ENCODE assay signal across 8 cellular contexts in genomic region chr2:176653856-176654443, GRCh38.
DNase-seq lines count a peak whose midpoint lies in the region; ATAC-seq and TF ChIP-seq lines count a peak whose summit lies in the region.

No MANE protein-coding gene starts in this region.

- H3K27ac Mint-ChIP-seq in osteocyte (ENCODE audit: unreplicated experiment): no peak overlapping the region

- ATAC-seq in GM18499 (IDR thresholded peaks at IDR 0.05; ENCODE audit: insufficient read depth, unreplicated experiment) (peak; percentile 73), HG02885 (IDR thresholded peaks at IDR 0.05; ENCODE audit: poor library complexity, unreplicated experiment) (peak; percentile 85)

- peak; percentile 79 for DNase-seq in Ammon's horn (ENCODE audit: low spot score)
- DNase-seq in NCI-H2029 treated with DMSO at 0.1 percent for 48 hours (lab: John Stamatoyannopoulos, UW): peak; percentile 48
- peak; percentile 84 for DNase-seq in WERI-Rb-1
- DNase-seq in foreskin fibroblast: peak; percentile 67 to 86
- DNase-seq in osteocyte (ENCODE audit: extremely low spot score, unreplicated experiment): no peak
- no peak for DNase-seq in stimulated activated naive CD4-positive, alpha-beta T cell treated with Interleukin-2 at 50 U/mL for 16 hours (lab: John Stamatoyannopoulos, UW)

- no peak overlapping the region for H3K27ac ChIP-seq in WERI-Rb-1

- no peaks in the 10 kb centered on the region for H3K36me3 Mint-ChIP-seq in osteocyte (ENCODE audit: unreplicated experiment)

- H3K36me3 ChIP-seq in WERI-Rb-1: no peaks in the 10 kb centered on the region

- H3K4me3 ChIP-seq in WERI-Rb-1 (ENCODE audit: low read depth, low read length) (no peak overlapping the region), foreskin fibroblast (ENCODE audit: low read depth in 1 of 2, low read length in 2 of 2) (no peak overlapping the region)

- H3K4me1 Mint-ChIP-seq in osteocyte (ENCODE audit: unreplicated experiment): no peaks in the 10 kb centered on the region

- no peak overlapping the region for H3K4me3 Mint-ChIP-seq in osteocyte (ENCODE audit: unreplicated experiment)

- H3K9me3 Mint-ChIP-seq in osteocyte (ENCODE audit: unreplicated experiment): no peaks in the 10 kb centered on the region

- H3K27me3 ChIP-seq in WERI-Rb-1 (ENCODE audit: insufficient read depth, low read depth, severe bottlenecking): no peaks in the 10 kb centered on the region

- peaks cover 40% of the 10 kb centered on the region for H3K27me3 Mint-ChIP-seq in osteocyte (ENCODE audit: unreplicated experiment)

- no peaks in the 10 kb centered on the region for H3K9me3 ChIP-seq in WERI-Rb-1 (ENCODE audit: severe bottlenecking)

- TF ChIP-seq CTCF in WERI-Rb-1 (IDR thresholded peaks at IDR 0.05; ENCODE audit: low read depth, low read length) (peak; percentile 76), foreskin fibroblast (IDR thresholded peaks at IDR 0.05; ENCODE audit: low read depth, low read length) (peak; percentile 79), osteocyte (IDR thresholded peaks at IDR 0.05) (peak; percentile 54)

Comparison
In these comparisons a context has a peak if more than half of its experiments do, and no peak if none do; other contexts are left out.
1. DNase-seq: peak in Ammon's horn (single experiment), NCI-H2029 treated with DMSO at 0.1 percent for 48 hours (single experiment), WERI-Rb-1 (single experiment) and foreskin fibroblast (2 of 2); none in osteocyte (single experiment) and stimulated activated naive CD4-positive, alpha-beta T cell treated with Interleukin-2 at 50 U/mL for 16 hours (single experiment).
2. Peak in every context shown above with its lines, with median percentiles within 50 percentile points of each other: CTCF ChIP-seq.